8 cellular contexts compared by ENCODE assay signal in the genomic region with DNA sequence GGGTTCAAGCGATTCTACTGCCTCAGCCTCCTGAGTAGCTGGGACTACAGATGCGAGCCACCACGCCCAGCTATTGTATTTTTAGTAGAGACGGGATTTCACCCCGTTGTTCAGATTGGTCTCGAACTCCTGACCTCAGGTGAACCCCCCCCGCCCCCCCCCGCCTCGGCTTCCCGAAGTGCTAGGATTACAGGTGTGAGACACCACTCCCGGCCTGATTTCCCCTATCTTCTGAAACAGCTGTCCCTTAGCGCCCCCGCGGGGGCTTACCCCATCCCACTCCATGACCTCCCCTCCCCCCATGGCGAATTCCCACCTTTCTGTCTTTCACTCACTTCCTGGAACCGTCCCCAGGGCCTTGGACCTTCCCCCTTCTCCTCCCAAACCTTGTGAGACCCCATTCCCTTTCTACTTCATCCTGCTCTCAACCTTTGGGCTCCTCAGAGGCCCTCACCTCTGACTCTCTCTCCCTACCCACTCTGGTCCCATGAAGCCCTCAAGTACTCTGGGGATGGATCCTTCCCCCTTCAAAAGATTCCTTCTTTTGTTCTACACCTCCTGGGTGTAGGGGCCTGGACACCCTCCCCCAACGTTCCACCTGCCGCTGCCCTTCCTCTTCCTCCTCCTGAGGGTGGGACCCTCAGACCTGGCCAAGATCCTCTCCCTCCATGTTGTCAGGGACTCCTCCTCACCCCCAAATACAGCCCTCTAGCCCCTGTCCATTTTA. TPM values are rescaled to one million over a fixed set of nuclear protein-coding genes. Genes with fewer than 3 reads are reported as not detected.
DNase-seq lines count a peak whose midpoint lies in the region; ATAC-seq and TF ChIP-seq lines count a peak whose summit lies in the region.

No MANE protein-coding gene starts in this region.

- intact Hi-C loops in Panc1 (cut with micrococcal nuclease; ENCODE audit: unreplicated experiment) (loop anchor here (1.0 kb wide), 1 partner anchor 36 kb away; no protein-coding TSS in a partner anchor), esophagus muscularis mucosa (cut with DNase I) (no loop called here)

- CTCF ChIA-PET in Panc1 (lab: Charles Lee) = interaction anchor here (0.6 to 2.1 kb wide), 3 partner anchors 34 to 225 kb away, joined by 6 to 14 read pairs (median 10); no protein-coding TSS in a partner anchor

- H2BK120ac ChIP-seq in trophoblast cell (ENCODE audit: insufficient read depth, low read length, poor library complexity) = no peak overlapping the region

- H3K23ac ChIP-seq in trophoblast cell (ENCODE audit: low read length) = no peak overlapping the region

- peak overlapping the region; percentile 47 for H4K8ac ChIP-seq in trophoblast cell (ENCODE audit: low read depth, low read length)

- in situ Hi-C loops in Panc1 (cut with HindIII; ENCODE audit: low pct_unique_long_range_greater_than_20kb, low sequenced_read_pairs) = no loop called here

- peak overlapping the region; percentile 0 for H4K12ac ChIP-seq in trophoblast cell (ENCODE audit: low read depth, low read length)

- H3K27me3 ChIP-seq in Panc1 (ENCODE audit: control insufficient read depth, insufficient read depth, low read length) (no peaks in the 10 kb centered on the region), esophagus muscularis mucosa (no peaks in the 10 kb centered on the region), trophoblast cell (ENCODE audit: insufficient read depth, low read length) (no peaks in the 10 kb centered on the region)

- H2BK12ac ChIP-seq in trophoblast cell (ENCODE audit: low read length) = no peak overlapping the region

- H3K4me2 ChIP-seq in trophoblast cell (ENCODE audit: low read length) = peak overlapping the region; percentile 93

- WGBS in esophagus muscularis mucosa = 8% methylated on average over 18 of the region's 18 CpGs
- WGBS in trophoblast cell (ENCODE audit: extremely low coverage, insufficient coverage, insufficient read length) = no CpG with 5 or more reads among the region's 18 CpGs

- ATAC-seq in Panc1 (no peak), HG03097 (IDR thresholded peaks at IDR 0.05; ENCODE audit: low FRiP score, unreplicated experiment) (no peak)

- no peak for TF ChIP-seq EP300 in esophagus muscularis mucosa (IDR thresholded peaks at IDR 0.05)

- H3K4me3 ChIP-seq in Panc1 (ENCODE audit: low read depth in 2 of 2, low read length in 2 of 2) = peak overlapping the region; percentile 74 to 77
- H3K4me3 ChIP-seq in esophagus muscularis mucosa = peak overlapping the region; percentile 79 to 95 (median 82)
- H3K4me3 ChIP-seq in trophoblast cell (ENCODE audit: low read depth, low read length) = peak overlapping the region; percentile 86

- H4K91ac ChIP-seq in trophoblast cell (ENCODE audit: low read depth, low read length) = peak overlapping the region; percentile 97

- H3K79me1 ChIP-seq in trophoblast cell (ENCODE audit: low read length) = peaks cover 16% of the 10 kb centered on the region

- H3K9me3 ChIP-seq in ES-I3 (ENCODE audit: control insufficient read depth, insufficient read depth, low read length) (no peaks in the 10 kb centered on the region), Panc1 (ENCODE audit: control insufficient read depth, insufficient read depth, low read depth, low read length) (no peaks in the 10 kb centered on the region), esophagus muscularis mucosa (no peaks in the 10 kb centered on the region), trophoblast cell (ENCODE audit: insufficient read depth, low read depth, low read length) (no peaks in the 10 kb centered on the region)

- H3K9ac ChIP-seq in ES-I3 (ENCODE audit: low read depth, low read length) (peak overlapping the region; percentile 81), trophoblast cell (ENCODE audit: low read length) (peak overlapping the region; percentile 43)

- H3K4ac ChIP-seq in trophoblast cell (ENCODE audit: low read depth, low read length) = peak overlapping the region; percentile 0

- H3K4me1 ChIP-seq in ES-I3 (ENCODE audit: insufficient read depth, low read length) = peaks cover 13% of the 10 kb centered on the region; the same call in 1 of the 2 replicates
- peaks cover 48% of the 10 kb centered on the region for H3K4me1 ChIP-seq in Panc1 (ENCODE audit: control insufficient read depth, insufficient read depth, low read length)
- peaks cover 17 to 43% (median 30%) of the 10 kb centered on the region in 4 donors for H3K4me1 ChIP-seq in esophagus muscularis mucosa
- peaks cover 16 to 19% of the 10 kb centered on the region in 2 experiments for H3K4me1 ChIP-seq in trophoblast cell (ENCODE audit: control insufficient read depth in 1 of 2, insufficient read depth in 2 of 2, low read length in 2 of 2)

- no peak overlapping the region for H2BK5ac ChIP-seq in trophoblast cell (ENCODE audit: low read depth, low read length, poor library complexity)

- no peak for TF ChIP-seq POLR2A in esophagus muscularis mucosa (IDR thresholded peaks at IDR 0.05; ENCODE audit: low read depth)

- peaks cover 4% of the 10 kb centered on the region; the same call in 1 of the 2 replicates for H3K36me3 ChIP-seq in ES-I3 (ENCODE audit: insufficient read depth, low read length)
- peaks cover 2% of the 10 kb centered on the region; the same call in 1 of the 2 replicates for H3K36me3 ChIP-seq in Panc1 (ENCODE audit: control insufficient read depth, insufficient read depth, low read length)
- H3K36me3 ChIP-seq in esophagus muscularis mucosa = peaks cover 18 to 57% (median 56%) of the 10 kb centered on the region in 4 donors
- peaks cover 55 to 57% of the 10 kb centered on the region in 2 experiments for H3K36me3 ChIP-seq in trophoblast cell (ENCODE audit: control insufficient read depth in 1 of 2, insufficient read depth in 2 of 2, low read length in 2 of 2)

- TF ChIP-seq CTCF in Panc1 (IDR thresholded peaks at IDR 0.05) (no peak), esophagus muscularis mucosa (IDR thresholded peaks at IDR 0.05) (no peak)

- H3K27ac ChIP-seq in Panc1 (ENCODE audit: low read length) (peak overlapping the region; percentile 100), esophagus muscularis mucosa (replicated peaks in 1 of 4) (peak overlapping the region; percentile 94 to 99 (median 96)), trophoblast cell (ENCODE audit: low read depth, low read length) (peak overlapping the region; percentile 97)

- DNase-seq in Panc1 (ENCODE audit: low read depth, low spot score) = no peak
- no peak for DNase-seq in esophagus muscularis mucosa (ENCODE audit: extremely low spot score)
- DNase-seq in trophoblast cell = no peak
- no peak for DNase-seq in activated effector memory CD4-positive, alpha-beta T cell treated with anti-CD3 and anti-CD28 coated beads, Interleukin-2, amount 50 U/mL, for 16 hours
- no peak for DNase-seq in MV-4-11 (lab: John Stamatoyannopoulos, UW)
- no peak for DNase-seq in NCI-H2107 treated with DMSO at 0.1 percent for 48 hours (lab: John Stamatoyannopoulos, UW; ENCODE audit: unreplicated experiment)

- H3K14ac ChIP-seq in trophoblast cell (ENCODE audit: low read length) = peak overlapping the region; percentile 88

- POLR2A ChIA-PET in Panc1 (lab: Charles Lee) = interaction anchor here (0.6 to 2.0 kb wide), 5 partner anchors 13 to 85 kb away, joined by 3 to 12 read pairs (median 6); no protein-coding TSS in a partner anchor

- BruUV-seq in Panc1 (replicated peaks; lab: Mats Ljungman, UMichigan) = no TSS peak

- peaks cover 9% of the 10 kb centered on the region for H3K79me2 ChIP-seq in trophoblast cell (ENCODE audit: control insufficient read depth, insufficient read depth, low read length, poor library complexity)

- H2AK5ac ChIP-seq in trophoblast cell (ENCODE audit: low read length) = peak overlapping the region; percentile 36

- H3K18ac ChIP-seq in trophoblast cell (ENCODE audit: low read length) = peak overlapping the region; percentile 40

- H2AFZ ChIP-seq in trophoblast cell (ENCODE audit: insufficient read depth, low read length, poor library complexity) = no peak overlapping the region

RNA-seq across cellular contexts. Expression of gene PRDX5, which starts 0.9 kb away (rescaled TPM):
- total RNA-seq in Panc1 (2021; ENCODE audit: unreplicated experiment) = 492 TPM
- 1,326 TPM for polyA plus RNA-seq in Panc1 (2012; ENCODE audit: insufficient read length)
- 100 to 1,000 TPM; 144 to 178 (median 155) TPM for total RNA-seq in esophagus muscularis mucosa
- polyA plus RNA-seq in trophoblast cell (2013) = 161 and 166 TPM in 2 replicates

RNA-seq across cellular contexts. Expression of gene TRMT112, which starts 1.5 kb away (rescaled TPM):
- 341 TPM for total RNA-seq in Panc1 (2021; ENCODE audit: unreplicated experiment)
- polyA plus RNA-seq in Panc1 (2012; ENCODE audit: insufficient read length) = 654 TPM
- total RNA-seq in esophagus muscularis mucosa = 100 to 1,000 TPM; 202 to 281 (median 212) TPM
- polyA plus RNA-seq in trophoblast cell (2013) = 311 and 320 TPM in 2 replicates

RNA-seq across cellular contexts. Expression of gene ESRRA, which starts 13.5 kb away (rescaled TPM):
- total RNA-seq in Panc1 (2021; ENCODE audit: unreplicated experiment) (81.6 TPM), esophagus muscularis mucosa (10 to 100 TPM; 63.5 to 95.8 (median 76.1) TPM)
- 60.2 TPM for polyA plus RNA-seq in Panc1 (2012; ENCODE audit: insufficient read length)
- 20.9 and 21.0 TPM in 2 replicates for polyA plus RNA-seq in trophoblast cell (2013)

RNA-seq across cellular contexts. Expression of gene CATSPERZ, which starts 18.7 kb away (rescaled TPM):
- total RNA-seq in Panc1 (2021; ENCODE audit: unreplicated experiment) = 0.64 TPM
- 3.0 TPM for polyA plus RNA-seq in Panc1 (2012; ENCODE audit: insufficient read length)
- total RNA-seq in esophagus muscularis mucosa = under 1 TPM in 1 of 4 donors, not detected in 3; 0.80 TPM
- polyA plus RNA-seq in trophoblast cell (2013) = 1.0 and 1.2 TPM in 2 replicates

RNA-seq across cellular contexts. Expression of gene CCDC88B, which starts 21.1 kb away (rescaled TPM):
- 17.1 TPM for total RNA-seq in Panc1 (2021; ENCODE audit: unreplicated experiment)
- polyA plus RNA-seq in Panc1 (2012; ENCODE audit: insufficient read length) = 36.1 TPM
- 10 to 100 TPM in 1 of 4 donors, 1 to 10 TPM in 3; 7.0 to 12.5 (median 8.2) TPM for total RNA-seq in esophagus muscularis mucosa
- polyA plus RNA-seq in trophoblast cell (2013) = 1.8 and 2.0 TPM in 2 replicates
